Comparison of ENCODE assay signal across 13 cellular contexts in the genomic region with DNA sequence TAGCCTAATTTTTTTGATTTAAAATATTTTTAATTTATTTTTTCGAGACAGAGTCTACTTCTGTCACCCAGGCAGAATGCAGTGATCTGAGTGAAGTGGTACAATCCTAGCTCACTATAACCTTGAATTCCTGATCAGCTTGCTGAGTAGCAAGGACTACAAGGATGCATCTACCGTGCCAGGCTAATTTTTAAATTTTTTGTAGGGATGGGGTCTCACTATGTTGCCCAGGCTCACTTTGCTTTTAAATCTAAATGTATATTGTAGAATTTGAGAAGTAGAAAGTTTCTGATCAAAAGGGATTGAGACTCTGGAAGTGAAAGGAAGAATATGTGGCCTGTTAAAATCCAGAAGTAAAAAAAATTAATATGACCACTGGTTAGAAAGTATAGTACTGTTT. TPM values are rescaled to one million over a fixed set of nuclear protein-coding genes. Genes with fewer than 3 reads are reported as not detected.
DNase-seq lines count a peak whose midpoint lies in the region; ATAC-seq, FAIRE-seq and TF ChIP-seq lines count a peak whose summit lies in the region.
"Had no signal": no experiment of that assay in that cellular context is flagged by ENCODE, and none has a peak within 500 bp of the region (broad histone marks: within the 10 kb centered on the region; RNA-seq: fewer than 3 reads in every experiment).

No MANE protein-coding gene starts in this region.

- no peaks in the 10 kb centered on the region for H3K27me3 ChIP-seq in left ventricle myocardium inferior (ENCODE audit: low read depth)
- no peaks in the 10 kb centered on the region for H3K27me3 ChIP-seq in K562 (ENCODE audit: control insufficient read depth in 2 of 2, insufficient read depth in 2 of 2, low read length in 2 of 2)
- no peaks in the 10 kb centered on the region for H3K27me3 ChIP-seq in mesenchymal stem cell (ENCODE audit: control insufficient read depth in 1 of 2, insufficient read depth in 1 of 2, low read length in 2 of 2)
- H3K27me3 ChIP-seq in upper lobe of right lung = no peaks in the 10 kb centered on the region
- H3K27me3 ChIP-seq in neural progenitor cell = no peaks in the 10 kb centered on the region

- H3K4me2 ChIP-seq in K562 (ENCODE audit: insufficient read depth, low read length) (no peak overlapping the region), mesenchymal stem cell (ENCODE audit: low read length, poor library complexity, severe bottlenecking) (peak overlapping the region; percentile 42), neural progenitor cell (no peak overlapping the region)

- peak overlapping the region; percentile 90 for H3K4me3 ChIP-seq in left ventricle myocardium inferior
- no peak overlapping the region for H3K4me3 ChIP-seq in K562
- peak overlapping the region in 1 of 2 experiments; percentile 97 for H3K4me3 ChIP-seq in mesenchymal stem cell (ENCODE audit: insufficient read depth in 1 of 2, low read depth in 1 of 2, low read length in 2 of 2)
- peak overlapping the region; percentile 94 for H3K4me3 ChIP-seq in upper lobe of right lung
- no peak overlapping the region for H3K4me3 ChIP-seq in neural progenitor cell

- H3K9ac ChIP-seq in K562 (ENCODE audit: insufficient read depth in 1 of 2, low read depth in 2 of 2, low read length in 2 of 2) = peak overlapping the region in 1 of 2 experiments; percentile 74; a peak in 1 of 4 replicates
- H3K9ac ChIP-seq in mesenchymal stem cell (ENCODE audit: low read length) = peak overlapping the region; percentile 97
- no peak overlapping the region for H3K9ac ChIP-seq in neural progenitor cell

- no peaks in the 10 kb centered on the region for H3K9me3 Mint-ChIP-seq in neural progenitor cell
- H3K9me3 Mint-ChIP-seq: activated T-helper 2 cell treated with anti-CD3 and anti-CD28 coated beads, Interferon-gamma antibody, Interleukin-2, Interleukin-4, amounts not matched to agents 10 μg/mL and 5 μg/mL and 100 μg/mL, durations not matched to agents 14 hours and 24 hours and 36 hours had no signal

- ATAC-seq in K562 = no peak
- ATAC-seq in upper lobe of right lung = no peak
- ATAC-seq in GM21786 (IDR thresholded peaks at IDR 0.05; ENCODE audit: unreplicated experiment) = no peak

- H3K4me1 ChIP-seq in left ventricle myocardium inferior = peaks cover 51% of the 10 kb centered on the region
- H3K4me1 ChIP-seq in K562 (replicated peaks in 1 of 2; ENCODE audit: control insufficient read depth in 2 of 2, insufficient read depth in 2 of 2, low read length in 2 of 2) = peaks cover 20% of the 10 kb centered on the region in 2 experiments; a peak in 4 of 5 replicates
- H3K4me1 ChIP-seq in mesenchymal stem cell (ENCODE audit: control insufficient read depth, insufficient read depth, low read depth, low read length) = peaks cover 3% of the 10 kb centered on the region
- H3K4me1 ChIP-seq in upper lobe of right lung = peaks cover 42% of the 10 kb centered on the region
- peaks cover 6% of the 10 kb centered on the region for H3K4me1 ChIP-seq in neural progenitor cell

- no peak for TF ChIP-seq EP300 in K562 (IDR thresholded peaks at IDR 0.05; ENCODE audit: low read length)

- no peaks in the 10 kb centered on the region for H3K27me3 Mint-ChIP-seq in neural progenitor cell (ENCODE audit: insufficient read depth, low read depth)

- H2BK15ac ChIP-seq in mesenchymal stem cell (ENCODE audit: low read depth, poor library complexity, severe bottlenecking) = no peak overlapping the region

- peaks cover 16% of the 10 kb centered on the region for H3K79me1 ChIP-seq in mesenchymal stem cell (replicated peaks; ENCODE audit: low read length, poor library complexity, severe bottlenecking)

- TF ChIP-seq POLR2A in K562 (conservative IDR thresholded peaks at IDR 0.05) = no peak

- H4K91ac ChIP-seq in mesenchymal stem cell (ENCODE audit: low read length) = no peak overlapping the region

- peaks cover 44% of the 10 kb centered on the region for H3K79me2 ChIP-seq in K562 (ENCODE audit: control insufficient read depth, insufficient read depth, low read length)
- peaks cover 27% of the 10 kb centered on the region for H3K79me2 ChIP-seq in neural progenitor cell (ENCODE audit: low read depth)

- 49% methylated on average over 2 of the region's 2 CpGs for WGBS in K562 (ENCODE audit: insufficient coverage, low coverage, missing lambda C conversion rate)
- 100% methylated on average over 2 of the region's 2 CpGs for WGBS in mesenchymal stem cell

- no peaks in the 10 kb centered on the region for H3K36me3 Mint-ChIP-seq in neural progenitor cell

- intact Hi-C loops in left ventricle myocardium inferior (cut with micrococcal nuclease) (no loop called here), cardiac septum (cut with DNase I) (loop anchor here (5.0 kb wide), 2 partner anchors 58 to 102 kb away; a partner anchor contains a TSS), K562 (cut with micrococcal nuclease) (loop anchor here (5.0 kb wide), 1 partner anchor 58 kb away; a partner anchor contains a TSS), upper lobe of right lung (cut with DNase I) (no loop called here)

- no peak overlapping the region for H3K4ac ChIP-seq in mesenchymal stem cell (ENCODE audit: low read depth in 1 of 2, low read length in 2 of 2)

- no TSS peak for BruUV-seq in K562 (replicated peaks; lab: Mats Ljungman, UMichigan)

- no peak overlapping the region for H4K8ac ChIP-seq in mesenchymal stem cell (ENCODE audit: low read length)

- H3K4me3 Mint-ChIP-seq in neural progenitor cell = no peak overlapping the region

- H2AK5ac ChIP-seq in mesenchymal stem cell (ENCODE audit: low read length, severe bottlenecking) = no peak overlapping the region

- no peaks in the 10 kb centered on the region for H3K9me1 ChIP-seq in K562 (ENCODE audit: control insufficient read depth, insufficient read depth, low read length)

- in situ Hi-C loops in K562 (cut with MboI) = no loop called here

- no peak overlapping the region for H3K23ac ChIP-seq in mesenchymal stem cell (ENCODE audit: low read length in 2 of 2)

- H3K36me3 ChIP-seq in left ventricle myocardium inferior = peaks cover under 1% of the 10 kb centered on the region
- H3K36me3 ChIP-seq in K562 (ENCODE audit: control insufficient read depth, insufficient read depth, low read length) = peaks cover 9% of the 10 kb centered on the region; the same call in 1 of the 3 replicates
- peaks cover 0 to 18% of the 10 kb centered on the region in 2 experiments for H3K36me3 ChIP-seq in mesenchymal stem cell (ENCODE audit: control insufficient read depth in 1 of 2, insufficient read depth in 2 of 2, low read depth in 1 of 2, low read length in 2 of 2)
- peaks cover 5% of the 10 kb centered on the region for H3K36me3 ChIP-seq in upper lobe of right lung
- no peaks in the 10 kb centered on the region for H3K36me3 ChIP-seq in neural progenitor cell

- no peak overlapping the region for H3K18ac ChIP-seq in mesenchymal stem cell (ENCODE audit: low read depth in 1 of 2, low read length in 2 of 2)

- no peaks in the 10 kb centered on the region for H3F3A ChIP-seq in neural progenitor cell (ENCODE audit: low read depth)

- no peak overlapping the region for H3K27ac Mint-ChIP-seq in neural progenitor cell

- H2AFZ ChIP-seq in K562 (ENCODE audit: low read depth, low read length) = no peak overlapping the region
- H2AFZ ChIP-seq in mesenchymal stem cell (ENCODE audit: low read depth, low read length) = no peak overlapping the region
- no peak overlapping the region for H2AFZ ChIP-seq in neural progenitor cell (replicated peaks)

- H3K9me3 ChIP-seq in left ventricle myocardium inferior (replicated peaks) (no peaks in the 10 kb centered on the region), K562 (replicated peaks; ENCODE audit: control insufficient read depth, insufficient read depth, low read depth, low read length) (no peaks in the 10 kb centered on the region), mesenchymal stem cell (ENCODE audit: control insufficient read depth, low read length) (no peaks in the 10 kb centered on the region), upper lobe of right lung (no peaks in the 10 kb centered on the region), neural progenitor cell (ENCODE audit: low read depth) (no peaks in the 10 kb centered on the region)

- peaks cover 18% of the 10 kb centered on the region for H3K4me1 Mint-ChIP-seq in neural progenitor cell

- no peak overlapping the region for H3K14ac ChIP-seq in mesenchymal stem cell (ENCODE audit: low read length in 2 of 2)

- no peak overlapping the region for H2BK12ac ChIP-seq in mesenchymal stem cell (ENCODE audit: low read length in 2 of 2)

- H4K20me1 ChIP-seq in K562 (replicated peaks; ENCODE audit: control insufficient read depth, insufficient read depth, low read length) (no peaks in the 10 kb centered on the region), neural progenitor cell (ENCODE audit: low read depth) (peaks cover 5% of the 10 kb centered on the region)

- TF ChIP-seq CTCF in left ventricle myocardium inferior (IDR thresholded peaks at IDR 0.05; ENCODE audit: borderline replicate concordance) (no peak), K562 (IDR thresholded peaks at IDR 0.05 in 2 of 3, conservative IDR thresholded peaks at IDR 0.05 in 1 of 3; ENCODE audit: insufficient read depth in 2 of 3, low read depth in 1 of 3, low read length in 3 of 3) (no peak), upper lobe of right lung (IDR thresholded peaks at IDR 0.05) (no peak), neural progenitor cell (IDR thresholded peaks at IDR 0.05) (no peak), RWPE1 (conservative IDR thresholded peaks at IDR 0.05; ENCODE audit: low read depth) (no peak)

- CTCF ChIA-PET in K562 (lab: Yijun Ruan, JAX; ENCODE audit: low intra/inter-chr PET ratio) (no interaction called here), RWPE1 (lab: Yijun Ruan, JAX) (no interaction called here)

- H2BK5ac ChIP-seq in mesenchymal stem cell (ENCODE audit: low read depth, low read length, poor library complexity, severe bottlenecking) = no peak overlapping the region

- DNase-seq in left ventricle myocardium inferior (no peak), cardiac septum (ENCODE audit: low spot score) (no peak), K562 (ENCODE audit: extremely low read depth in 1 of 4, low spot score in 3 of 4) (no peak), mesenchymal stem cell (no peak), upper lobe of right lung (no peak), neural progenitor cell (ENCODE audit: low spot score) (no peak), RWPE1 (ENCODE audit: low spot score) (no peak)
- DNase-seq: Kasumi-1, NCI-H446, Right ventricle myocardium superior, WERI-Rb-1 had no signal

- no peak for FAIRE-seq in K562 (lab: Jason Lieb, UNC)

- H2BK120ac ChIP-seq in mesenchymal stem cell (ENCODE audit: low read depth, low read length) = no peak overlapping the region

- TF ChIP-seq RAD21 in K562 (CRISPR knock-in tag; conservative IDR thresholded peaks at IDR 0.05 in 1 of 2, IDR thresholded peaks at IDR 0.05 in 1 of 2) = no peak

- POLR2A ChIA-PET in K562 (lab: Yijun Ruan, JAX) (interaction anchor here (0.7 to 3.2 kb wide), 6 partner anchors 8 to 114 kb away, joined by 3 to 25 read pairs (median 14); a partner anchor contains a TSS), RWPE1 (lab: Yijun Ruan, JAX; ENCODE audit: low non-redundant PET) (no interaction called here)

- H3K27ac ChIP-seq in left ventricle myocardium inferior (replicated peaks) (peak overlapping the region; percentile 94), K562 (ENCODE audit: extremely low read depth, low read depth, low read length) (no peak overlapping the region), mesenchymal stem cell (ENCODE audit: low read length, poor library complexity, severe bottlenecking) (no peak overlapping the region), upper lobe of right lung (peak overlapping the region; percentile 96), neural progenitor cell (no peak overlapping the region), RWPE1 (no peak overlapping the region)
- H3K27ac ChIP-seq: WERI-Rb-1 had no signal

RNA-seq across cellular contexts. Expression of a gene that starts 1.6 kb away (rescaled TPM):
- 22.0 TPM for total RNA-seq in left ventricle myocardium inferior
- 27.4 TPM for total RNA-seq in cardiac septum
- 38.9 and 95.6 TPM in 2 replicates for total RNA-seq in K562 (2011; cell fraction: chromatin; rRNA removed; ENCODE audit: low replicate concordance)
- 20.0 and 21.6 TPM in 2 replicates for total RNA-seq in K562 (2011; cell fraction: nucleolus; rRNA removed)
- total RNA-seq in K562 (2011; cell fraction: nucleoplasm; rRNA removed) = 42.5 and 46.3 TPM in 2 replicates
- 18.2 and 27.2 TPM in 2 replicates for total RNA-seq in K562 (2014; rRNA removed)
- 27.1 and 31.5 TPM in 2 replicates for total RNA-seq in K562 (2014; rRNA removed; fragmentation: Illumina TruSeq; extraction: Trizol)
- total RNA-seq in K562 (2015; rRNA removed; fragmentation: Illumina TruSeq; extraction: Trizol) = 24.7 and 25.7 TPM in 2 replicates
- total RNA-seq in K562 (2021) = 23.1 and 23.8 TPM in 2 replicates
- 18.4 and 24.4 TPM in 2 replicates for polyA plus RNA-seq in K562 (2011; rRNA removed)
- 9.6 and 15.1 TPM in 2 replicates for polyA plus RNA-seq in K562 (2011; cell fraction: cytosol; rRNA removed)
- polyA plus RNA-seq in K562 (2011; cell fraction: nucleus; rRNA removed) = 23.7 and 41.6 TPM in 2 replicates
- 14.9 and 21.8 TPM in 2 replicates for polyA plus RNA-seq in K562 (2012)
- polyA plus RNA-seq in K562 (2014; fragmentation: Illumina TruSeq; extraction: Trizol) = 26.9 and 31.3 TPM in 2 replicates
- 10 to 100 TPM; 23.1 to 27.4 TPM for polyA plus RNA-seq in K562 (2014; fragmentation: Nextera tagmentation; extraction: Ambion mirVana)
- 16.9 and 18.6 TPM in 2 replicates for polyA plus RNA-seq in K562 (2014; rRNA removed)
- polyA minus RNA-seq in K562 (2011; rRNA and poly(A)+ RNA removed) = 20.1 and 32.5 TPM in 2 replicates
- 9.1 and 14.3 TPM in 2 replicates for polyA minus RNA-seq in K562 (2011; cell fraction: cytosol; rRNA and poly(A)+ RNA removed)
- polyA minus RNA-seq in K562 (2011; cell fraction: nucleus; rRNA and poly(A)+ RNA removed) = 12.3 and 14.1 TPM in 2 replicates
- polyA plus RNA-seq in mesenchymal stem cell (2013, experiment 1 of 2) = 36.7 TPM
- polyA plus RNA-seq in mesenchymal stem cell (2013, experiment 2 of 2) = 39.6 TPM
- total RNA-seq in upper lobe of right lung = 95.6 TPM
- 16.0 and 24.1 TPM in 2 replicates for total RNA-seq in neural progenitor cell (ENCODE audit: low replicate concordance)

RNA-seq across cellular contexts. Expression of a gene that starts 48.9 kb away (rescaled TPM):
- total RNA-seq in left ventricle myocardium inferior (9.9 TPM), cardiac septum (11.5 TPM), K562 (2014; rRNA removed) (14.3 and 14.6 TPM in 2 replicates), K562 (2014; rRNA removed; fragmentation: Illumina TruSeq; extraction: Trizol) (13.0 and 16.4 TPM in 2 replicates), K562 (2015; rRNA removed; fragmentation: Illumina TruSeq; extraction: Trizol) (11.9 and 13.1 TPM in 2 replicates), K562 (2021) (10.8 and 12.4 TPM in 2 replicates), upper lobe of right lung (23.3 TPM), neural progenitor cell (ENCODE audit: low replicate concordance) (13.6 and 28.2 TPM in 2 replicates)
- total RNA-seq in K562 (2011; cell fraction: chromatin; rRNA removed; ENCODE audit: low replicate concordance) = 12.3 and 13.2 TPM in 2 replicates
- 6.0 and 6.4 TPM in 2 replicates for total RNA-seq in K562 (2011; cell fraction: nucleolus; rRNA removed)
- 10.6 and 13.1 TPM in 2 replicates for total RNA-seq in K562 (2011; cell fraction: nucleoplasm; rRNA removed)
- polyA plus RNA-seq in K562 (2011; rRNA removed) (9.7 and 11.0 TPM in 2 replicates), K562 (2014; fragmentation: Illumina TruSeq; extraction: Trizol) (7.8 and 11.3 TPM in 2 replicates), K562 (2014; fragmentation: Nextera tagmentation; extraction: Ambion mirVana) (10 to 100 TPM in 1 of 2 experiments, 1 to 10 TPM in 1; 9.5 to 14.6 TPM), K562 (2014; rRNA removed) (11.4 and 13.6 TPM in 2 replicates)
- 2.8 and 5.7 TPM in 2 replicates for polyA plus RNA-seq in K562 (2011; cell fraction: cytosol; rRNA removed)
- 8.8 and 11.1 TPM in 2 replicates for polyA plus RNA-seq in K562 (2011; cell fraction: nucleus; rRNA removed)
- 7.7 and 8.6 TPM in 2 replicates for polyA plus RNA-seq in K562 (2012)
- 14.6 and 19.8 TPM in 2 replicates for polyA minus RNA-seq in K562 (2011; rRNA and poly(A)+ RNA removed)
- polyA minus RNA-seq in K562 (2011; cell fraction: cytosol; rRNA and poly(A)+ RNA removed) = 2.8 and 12.1 TPM in 2 replicates
- 5.1 and 11.2 TPM in 2 replicates for polyA minus RNA-seq in K562 (2011; cell fraction: nucleus; rRNA and poly(A)+ RNA removed)
- 10.4 TPM for polyA plus RNA-seq in mesenchymal stem cell (2013, experiment 1 of 2)
- polyA plus RNA-seq in mesenchymal stem cell (2013, experiment 2 of 2) = 10.1 TPM

RNA-seq across cellular contexts. Expression of a gene that starts 55.9 kb away (rescaled TPM):
- 24.0 TPM for total RNA-seq in left ventricle myocardium inferior
- total RNA-seq in cardiac septum = 23.8 TPM
- 20.9 and 25.0 TPM in 2 replicates for total RNA-seq in K562 (2011; cell fraction: chromatin; rRNA removed; ENCODE audit: low replicate concordance)
- 24.2 and 25.8 TPM in 2 replicates for total RNA-seq in K562 (2011; cell fraction: nucleolus; rRNA removed)
- total RNA-seq in K562 (2011; cell fraction: nucleoplasm; rRNA removed) = 22.5 and 26.0 TPM in 2 replicates
- total RNA-seq in K562 (2014; rRNA removed) = 70.7 and 79.1 TPM in 2 replicates
- 74.6 and 79.6 TPM in 2 replicates for total RNA-seq in K562 (2014; rRNA removed; fragmentation: Illumina TruSeq; extraction: Trizol)
- total RNA-seq in K562 (2015; rRNA removed; fragmentation: Illumina TruSeq; extraction: Trizol) = 80.1 and 87.9 TPM in 2 replicates
- total RNA-seq in K562 (2021) = 66.7 and 75.3 TPM in 2 replicates
- 89.6 and 101 TPM in 2 replicates for polyA plus RNA-seq in K562 (2011; rRNA removed)
- polyA plus RNA-seq in K562 (2011; cell fraction: cytosol; rRNA removed) = 74.3 and 80.9 TPM in 2 replicates
- polyA plus RNA-seq in K562 (2011; cell fraction: nucleus; rRNA removed) = 37.2 and 44.2 TPM in 2 replicates
- 53.6 and 64.5 TPM in 2 replicates for polyA plus RNA-seq in K562 (2012)
- polyA plus RNA-seq in K562 (2014; fragmentation: Illumina TruSeq; extraction: Trizol) = 107 and 132 TPM in 2 replicates
- polyA plus RNA-seq in K562 (2014; fragmentation: Nextera tagmentation; extraction: Ambion mirVana) = 10 to 100 TPM; 16.2 to 20.2 TPM
- polyA plus RNA-seq in K562 (2014; rRNA removed) = 83.0 and 89.5 TPM in 2 replicates
- polyA minus RNA-seq in K562 (2011; rRNA and poly(A)+ RNA removed) = 120 and 129 TPM in 2 replicates
- 48.7 and 53.1 TPM in 2 replicates for polyA minus RNA-seq in K562 (2011; cell fraction: cytosol; rRNA and poly(A)+ RNA removed)
- polyA minus RNA-seq in K562 (2011; cell fraction: nucleus; rRNA and poly(A)+ RNA removed) = 12.4 and 24.0 TPM in 2 replicates
- 34.6 TPM for polyA plus RNA-seq in mesenchymal stem cell (2013, experiment 1 of 2)
- 34.0 TPM for polyA plus RNA-seq in mesenchymal stem cell (2013, experiment 2 of 2)
- 33.0 TPM for total RNA-seq in upper lobe of right lung
- 61.2 and 66.3 TPM in 2 replicates for total RNA-seq in neural progenitor cell (ENCODE audit: low replicate concordance)

Comparison
In these comparisons a context has a peak if more than half of its experiments do, and no peak if none do; other contexts are left out.
1. intact Hi-C loops: an anchor here in cardiac septum (5.0 kb wide) and K562 (5.0 kb wide); none called in left ventricle myocardium inferior and upper lobe of right lung.
2. H3K27ac ChIP-seq: peak in left ventricle myocardium inferior (single experiment) and upper lobe of right lung (single experiment); none in K562 (single experiment), mesenchymal stem cell (single experiment), neural progenitor cell (single experiment) and RWPE1 (single experiment).
3. H3K4me3 ChIP-seq: peak in left ventricle myocardium inferior (single experiment) and upper lobe of right lung (single experiment); none in K562 (single experiment) and neural progenitor cell (single experiment).